ENCODE assay signal across 1 cellular context in the genomic region with DNA sequence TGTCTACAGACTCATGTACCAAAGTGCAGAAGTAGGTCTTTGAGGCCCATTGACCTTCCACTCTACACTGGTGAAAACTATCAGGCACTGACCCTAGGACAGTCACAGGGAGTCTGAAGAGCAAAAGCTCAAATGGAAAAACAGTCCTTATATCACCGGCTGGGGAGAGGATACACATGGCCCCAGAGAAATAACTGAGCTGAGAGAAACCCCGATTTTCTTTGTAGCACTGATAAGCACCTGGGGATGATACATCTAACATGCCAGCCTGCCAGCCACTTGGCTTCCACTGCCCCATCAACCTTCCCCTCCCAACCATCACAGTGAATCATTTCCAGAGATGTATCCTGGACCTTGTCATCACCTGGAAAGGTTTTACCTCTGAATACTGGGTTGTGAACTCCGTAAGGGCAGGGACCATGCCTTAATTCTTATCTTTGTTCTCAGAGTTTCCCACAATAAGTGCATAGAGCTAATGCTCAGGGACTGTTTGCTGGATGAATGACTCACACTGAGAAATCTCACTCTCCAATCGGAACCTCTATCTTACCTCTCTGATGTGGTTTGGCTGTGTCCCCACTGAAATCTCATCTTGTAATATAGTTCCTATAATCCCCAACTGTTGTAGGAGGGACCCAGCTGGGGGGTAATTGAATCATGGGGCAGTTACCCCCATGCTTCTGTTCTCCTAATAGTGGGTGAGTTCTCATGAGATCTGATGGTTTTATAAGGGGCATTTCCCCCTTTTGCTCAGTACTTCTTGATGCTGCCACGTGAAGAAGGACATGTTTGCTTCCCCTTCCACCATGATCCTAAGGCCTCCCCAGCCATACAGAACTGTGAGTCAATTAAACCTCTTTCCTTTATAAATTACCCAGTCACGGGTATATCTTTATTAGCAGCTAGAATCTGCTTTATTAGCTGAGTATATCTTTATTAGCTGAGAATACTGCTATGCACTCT.
TF ChIP-seq lines count a peak whose summit lies in the region.

No MANE protein-coding gene starts in this region.

TF ChIP-seq in HepG2, 621 proteins besides CTCF, POLR2A, EP300 and RAD21 (continued from another document and continues in another):
- TF ChIP-seq, protein P1, sequence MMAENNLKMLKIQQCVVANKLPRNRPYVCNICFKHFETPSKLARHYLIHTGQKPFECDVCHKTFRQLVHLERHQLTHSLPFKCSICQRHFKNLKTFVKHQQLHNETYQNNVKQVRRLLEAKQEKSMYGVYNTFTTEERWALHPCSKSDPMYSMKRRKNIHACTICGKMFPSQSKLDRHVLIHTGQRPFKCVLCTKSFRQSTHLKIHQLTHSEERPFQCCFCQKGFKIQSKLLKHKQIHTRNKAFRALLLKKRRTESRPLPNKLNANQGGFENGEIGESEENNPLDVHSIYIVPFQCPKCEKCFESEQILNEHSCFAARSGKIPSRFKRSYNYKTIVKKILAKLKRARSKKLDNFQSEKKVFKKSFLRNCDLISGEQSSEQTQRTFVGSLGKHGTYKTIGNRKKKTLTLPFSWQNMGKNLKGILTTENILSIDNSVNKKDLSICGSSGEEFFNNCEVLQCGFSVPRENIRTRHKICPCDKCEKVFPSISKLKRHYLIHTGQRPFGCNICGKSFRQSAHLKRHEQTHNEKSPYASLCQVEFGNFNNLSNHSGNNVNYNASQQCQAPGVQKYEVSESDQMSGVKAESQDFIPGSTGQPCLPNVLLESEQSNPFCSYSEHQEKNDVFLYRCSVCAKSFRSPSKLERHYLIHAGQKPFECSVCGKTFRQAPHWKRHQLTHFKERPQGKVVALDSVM (CRISPR knock-in tag; IDR thresholded peaks at IDR 0.05) = 0 out of 2 replicates have a peak, but pooled peaks have one; percentile 19
- TF ChIP-seq DNMT3B (CRISPR knock-in tag; conservative IDR thresholded peaks at IDR 0.05) (0 out of 2 replicates have a peak, but pooled peaks have one; percentile 34), RXRB (CRISPR knock-in tag; IDR thresholded peaks at IDR 0.05; ENCODE audit: borderline replicate concordance) (peak; percentile 91), FOXO1 (CRISPR knock-in tag; IDR thresholded peaks at IDR 0.05) (peak; percentile 69), ZNF614 (CRISPR knock-in tag; IDR thresholded peaks at IDR 0.05; ENCODE audit: borderline replicate concordance) (peak; percentile 89; the same call in 1 of the 2 replicates), JUN (CRISPR knock-in tag; IDR thresholded peaks at IDR 0.05) (peak; percentile 94), HDAC1 (CRISPR knock-in tag; IDR thresholded peaks at IDR 0.05) (peak; percentile 74; the same call in 1 of the 2 replicates), ZNF552 (CRISPR knock-in tag; IDR thresholded peaks at IDR 0.05; ENCODE audit: borderline replicate concordance) (no peak), NFIC (IDR thresholded peaks at IDR 0.05; ENCODE audit: low read length) (peak; percentile 98), ARNTL (CRISPR knock-in tag; IDR thresholded peaks at IDR 0.05) (no peak), KDM6A (CRISPR knock-in tag; IDR thresholded peaks at IDR 0.05; ENCODE audit: low read depth) (peak; percentile 69; the same call in 1 of the 2 replicates), CCDC6 (CRISPR knock-in tag; IDR thresholded peaks at IDR 0.05) (peak; percentile 53), ZFP36L1 (CRISPR knock-in tag; IDR thresholded peaks at IDR 0.05) (peak; percentile 79), SIN3B (IDR thresholded peaks at IDR 0.05; ENCODE audit: low read length) (no peak), ZKSCAN8 (CRISPR knock-in tag; IDR thresholded peaks at IDR 0.05; ENCODE audit: borderline replicate concordance) (peak; percentile 42; the same call in 1 of the 2 replicates), ZNF883 (CRISPR knock-in tag; IDR thresholded peaks at IDR 0.05; ENCODE audit: not compliant biosample characterization) (no peak), NFYC (CRISPR knock-in tag; IDR thresholded peaks at IDR 0.05) (peak; percentile 56), MEIS2 (CRISPR knock-in tag; IDR thresholded peaks at IDR 0.05) (no peak; the same call in 1 of the 2 replicates), CBFB (CRISPR knock-in tag; IDR thresholded peaks at IDR 0.05) (peak; percentile 100), U2AF2 (IDR thresholded peaks at IDR 0.05; ENCODE audit: low read depth, low read length) (no peak), SNRNP70 (IDR thresholded peaks at IDR 0.05; ENCODE audit: low read depth, low read length) (no peak), DMAP1 (CRISPR knock-in tag; IDR thresholded peaks at IDR 0.05) (peak; percentile 58; the same call in 1 of the 2 replicates), SRF (IDR thresholded peaks at IDR 0.05; ENCODE audit: low read depth, low read length) (peak; percentile 9; the same call in 1 of the 2 replicates), KDM2A (CRISPR knock-in tag; IDR thresholded peaks at IDR 0.05; ENCODE audit: borderline replicate concordance, low read depth) (no peak), ZNF746 (CRISPR knock-in tag; IDR thresholded peaks at IDR 0.05) (no peak), JDP2 (CRISPR knock-in tag; IDR thresholded peaks at IDR 0.05; ENCODE audit: borderline replicate concordance) (no peak), ZNF768 (CRISPR knock-in tag; IDR thresholded peaks at IDR 0.05) (no peak; the same call in 1 of the 2 replicates), ZNF564 (CRISPR knock-in tag; IDR thresholded peaks at IDR 0.05) (no peak), ZFP82 (CRISPR knock-in tag; IDR thresholded peaks at IDR 0.05; ENCODE audit: borderline replicate concordance) (peak; percentile 49; the same call in 1 of the 2 replicates), ZBTB7B (CRISPR knock-in tag; IDR thresholded peaks at IDR 0.05) (no peak), ZNF615 (CRISPR knock-in tag; IDR thresholded peaks at IDR 0.05; ENCODE audit: borderline replicate concordance) (peak; percentile 69; the same call in 1 of the 2 replicates), ZNF274 (CRISPR knock-in tag; IDR thresholded peaks at IDR 0.05) (no peak), TBX2 (CRISPR knock-in tag; IDR thresholded peaks at IDR 0.05; ENCODE audit: borderline replicate concordance) (peak; percentile 82), ATM (IDR thresholded peaks at IDR 0.05; ENCODE audit: borderline replicate concordance) (no peak), ZNF256 (CRISPR knock-in tag; conservative IDR thresholded peaks at IDR 0.05) (0 out of 2 replicates have a peak, but pooled peaks have one; percentile 19), ZNF816 (CRISPR knock-in tag; IDR thresholded peaks at IDR 0.05; ENCODE audit: borderline replicate concordance) (peak; percentile 49; the same call in 1 of the 2 replicates)
- TF ChIP-seq, protein P2, sequence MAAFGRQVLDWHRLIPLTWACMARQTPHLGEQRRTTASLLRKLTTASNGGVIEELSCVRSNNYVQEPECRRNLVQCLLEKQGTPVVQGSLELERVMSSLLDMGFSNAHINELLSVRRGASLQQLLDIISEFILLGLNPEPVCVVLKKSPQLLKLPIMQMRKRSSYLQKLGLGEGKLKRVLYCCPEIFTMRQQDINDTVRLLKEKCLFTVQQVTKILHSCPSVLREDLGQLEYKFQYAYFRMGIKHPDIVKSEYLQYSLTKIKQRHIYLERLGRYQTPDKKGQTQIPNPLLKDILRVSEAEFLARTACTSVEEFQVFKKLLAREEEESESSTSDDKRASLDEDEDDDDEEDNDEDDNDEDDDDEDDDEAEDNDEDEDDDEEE (CRISPR knock-in tag; IDR thresholded peaks at IDR 0.05) = 0 out of 2 replicates have a peak, but pooled peaks have one; percentile 81
- TF ChIP-seq, protein P3, sequence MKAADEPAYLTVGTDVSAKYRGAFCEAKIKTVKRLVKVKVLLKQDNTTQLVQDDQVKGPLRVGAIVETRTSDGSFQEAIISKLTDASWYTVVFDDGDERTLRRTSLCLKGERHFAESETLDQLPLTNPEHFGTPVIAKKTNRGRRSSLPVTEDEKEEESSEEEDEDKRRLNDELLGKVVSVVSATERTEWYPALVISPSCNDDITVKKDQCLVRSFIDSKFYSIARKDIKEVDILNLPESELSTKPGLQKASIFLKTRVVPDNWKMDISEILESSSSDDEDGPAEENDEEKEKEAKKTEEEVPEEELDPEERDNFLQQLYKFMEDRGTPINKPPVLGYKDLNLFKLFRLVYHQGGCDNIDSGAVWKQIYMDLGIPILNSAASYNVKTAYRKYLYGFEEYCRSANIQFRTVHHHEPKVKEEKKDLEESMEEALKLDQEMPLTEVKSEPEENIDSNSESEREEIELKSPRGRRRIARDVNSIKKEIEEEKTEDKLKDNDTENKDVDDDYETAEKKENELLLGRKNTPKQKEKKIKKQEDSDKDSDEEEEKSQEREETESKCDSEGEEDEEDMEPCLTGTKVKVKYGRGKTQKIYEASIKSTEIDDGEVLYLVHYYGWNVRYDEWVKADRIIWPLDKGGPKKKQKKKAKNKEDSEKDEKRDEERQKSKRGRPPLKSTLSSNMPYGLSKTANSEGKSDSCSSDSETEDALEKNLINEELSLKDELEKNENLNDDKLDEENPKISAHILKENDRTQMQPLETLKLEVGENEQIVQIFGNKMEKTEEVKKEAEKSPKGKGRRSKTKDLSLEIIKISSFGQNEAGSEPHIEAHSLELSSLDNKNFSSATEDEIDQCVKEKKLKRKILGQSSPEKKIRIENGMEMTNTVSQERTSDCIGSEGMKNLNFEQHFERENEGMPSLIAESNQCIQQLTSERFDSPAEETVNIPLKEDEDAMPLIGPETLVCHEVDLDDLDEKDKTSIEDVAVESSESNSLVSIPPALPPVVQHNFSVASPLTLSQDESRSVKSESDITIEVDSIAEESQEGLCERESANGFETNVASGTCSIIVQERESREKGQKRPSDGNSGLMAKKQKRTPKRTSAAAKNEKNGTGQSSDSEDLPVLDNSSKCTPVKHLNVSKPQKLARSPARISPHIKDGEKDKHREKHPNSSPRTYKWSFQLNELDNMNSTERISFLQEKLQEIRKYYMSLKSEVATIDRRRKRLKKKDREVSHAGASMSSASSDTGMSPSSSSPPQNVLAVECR (CRISPR knock-in tag; IDR thresholded peaks at IDR 0.05; ENCODE audit: borderline replicate concordance) = peak; percentile 11; the same call in 1 of the 2 replicates
- TF ChIP-seq, protein P4, sequence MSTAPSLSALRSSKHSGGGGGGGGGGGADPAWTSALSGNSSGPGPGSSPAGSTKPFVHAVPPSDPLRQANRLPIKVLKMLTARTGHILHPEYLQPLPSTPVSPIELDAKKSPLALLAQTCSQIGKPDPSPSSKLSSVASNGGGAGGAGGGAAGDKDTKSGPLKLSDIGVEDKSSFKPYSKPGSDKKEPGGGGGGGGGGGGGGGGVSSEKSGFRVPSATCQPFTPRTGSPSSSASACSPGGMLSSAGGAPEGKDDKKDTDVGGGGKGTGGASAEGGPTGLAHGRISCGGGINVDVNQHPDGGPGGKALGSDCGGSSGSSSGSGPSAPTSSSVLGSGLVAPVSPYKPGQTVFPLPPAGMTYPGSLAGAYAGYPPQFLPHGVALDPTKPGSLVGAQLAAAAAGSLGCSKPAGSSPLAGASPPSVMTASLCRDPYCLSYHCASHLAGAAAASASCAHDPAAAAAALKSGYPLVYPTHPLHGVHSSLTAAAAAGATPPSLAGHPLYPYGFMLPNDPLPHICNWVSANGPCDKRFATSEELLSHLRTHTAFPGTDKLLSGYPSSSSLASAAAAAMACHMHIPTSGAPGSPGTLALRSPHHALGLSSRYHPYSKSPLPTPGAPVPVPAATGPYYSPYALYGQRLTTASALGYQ (CRISPR knock-in tag; IDR thresholded peaks at IDR 0.05) = peak; percentile 88; the same call in 1 of the 2 replicates
- TF ChIP-seq, protein P5, sequence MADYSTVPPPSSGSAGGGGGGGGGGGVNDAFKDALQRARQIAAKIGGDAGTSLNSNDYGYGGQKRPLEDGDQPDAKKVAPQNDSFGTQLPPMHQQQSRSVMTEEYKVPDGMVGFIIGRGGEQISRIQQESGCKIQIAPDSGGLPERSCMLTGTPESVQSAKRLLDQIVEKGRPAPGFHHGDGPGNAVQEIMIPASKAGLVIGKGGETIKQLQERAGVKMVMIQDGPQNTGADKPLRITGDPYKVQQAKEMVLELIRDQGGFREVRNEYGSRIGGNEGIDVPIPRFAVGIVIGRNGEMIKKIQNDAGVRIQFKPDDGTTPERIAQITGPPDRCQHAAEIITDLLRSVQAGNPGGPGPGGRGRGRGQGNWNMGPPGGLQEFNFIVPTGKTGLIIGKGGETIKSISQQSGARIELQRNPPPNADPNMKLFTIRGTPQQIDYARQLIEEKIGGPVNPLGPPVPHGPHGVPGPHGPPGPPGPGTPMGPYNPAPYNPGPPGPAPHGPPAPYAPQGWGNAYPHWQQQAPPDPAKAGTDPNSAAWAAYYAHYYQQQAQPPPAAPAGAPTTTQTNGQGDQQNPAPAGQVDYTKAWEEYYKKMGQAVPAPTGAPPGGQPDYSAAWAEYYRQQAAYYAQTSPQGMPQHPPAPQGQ (CRISPR knock-in tag; IDR thresholded peaks at IDR 0.05; ENCODE audit: borderline replicate concordance) = no peak
- TF ChIP-seq, protein P6, sequence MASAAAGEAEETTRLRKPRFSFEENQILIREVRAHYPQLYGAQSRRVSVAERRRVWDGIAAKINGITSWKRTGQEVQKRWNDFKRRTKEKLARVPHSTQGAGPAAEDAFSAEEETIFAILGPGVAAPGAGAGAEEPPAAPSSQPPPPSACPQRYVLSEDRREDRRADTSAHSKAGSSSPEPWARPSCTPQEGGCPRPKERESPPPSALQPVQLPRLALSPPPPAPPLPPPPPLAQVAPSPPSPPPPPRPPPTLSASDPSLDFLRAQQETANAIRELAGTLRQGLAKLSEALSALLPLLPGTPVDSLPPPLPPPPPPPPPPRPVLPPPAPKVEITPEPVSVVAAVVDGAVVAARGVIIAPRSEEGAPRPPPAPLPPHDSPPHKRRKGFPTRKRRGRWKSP (CRISPR knock-in tag; IDR thresholded peaks at IDR 0.05) = no peak; the same call in 1 of the 2 replicates
- TF ChIP-seq, protein P7, sequence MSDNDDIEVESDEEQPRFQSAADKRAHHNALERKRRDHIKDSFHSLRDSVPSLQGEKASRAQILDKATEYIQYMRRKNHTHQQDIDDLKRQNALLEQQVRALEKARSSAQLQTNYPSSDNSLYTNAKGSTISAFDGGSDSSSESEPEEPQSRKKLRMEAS (IDR thresholded peaks at IDR 0.05) = no peak; the same call in 1 of the 2 replicates
- TF ChIP-seq, protein P8, sequence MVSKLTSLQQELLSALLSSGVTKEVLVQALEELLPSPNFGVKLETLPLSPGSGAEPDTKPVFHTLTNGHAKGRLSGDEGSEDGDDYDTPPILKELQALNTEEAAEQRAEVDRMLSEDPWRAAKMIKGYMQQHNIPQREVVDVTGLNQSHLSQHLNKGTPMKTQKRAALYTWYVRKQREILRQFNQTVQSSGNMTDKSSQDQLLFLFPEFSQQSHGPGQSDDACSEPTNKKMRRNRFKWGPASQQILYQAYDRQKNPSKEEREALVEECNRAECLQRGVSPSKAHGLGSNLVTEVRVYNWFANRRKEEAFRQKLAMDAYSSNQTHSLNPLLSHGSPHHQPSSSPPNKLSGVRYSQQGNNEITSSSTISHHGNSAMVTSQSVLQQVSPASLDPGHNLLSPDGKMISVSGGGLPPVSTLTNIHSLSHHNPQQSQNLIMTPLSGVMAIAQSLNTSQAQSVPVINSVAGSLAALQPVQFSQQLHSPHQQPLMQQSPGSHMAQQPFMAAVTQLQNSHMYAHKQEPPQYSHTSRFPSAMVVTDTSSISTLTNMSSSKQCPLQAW (CRISPR knock-in tag; IDR thresholded peaks at IDR 0.05) = peak; percentile 63
